In the genomic region with DNA sequence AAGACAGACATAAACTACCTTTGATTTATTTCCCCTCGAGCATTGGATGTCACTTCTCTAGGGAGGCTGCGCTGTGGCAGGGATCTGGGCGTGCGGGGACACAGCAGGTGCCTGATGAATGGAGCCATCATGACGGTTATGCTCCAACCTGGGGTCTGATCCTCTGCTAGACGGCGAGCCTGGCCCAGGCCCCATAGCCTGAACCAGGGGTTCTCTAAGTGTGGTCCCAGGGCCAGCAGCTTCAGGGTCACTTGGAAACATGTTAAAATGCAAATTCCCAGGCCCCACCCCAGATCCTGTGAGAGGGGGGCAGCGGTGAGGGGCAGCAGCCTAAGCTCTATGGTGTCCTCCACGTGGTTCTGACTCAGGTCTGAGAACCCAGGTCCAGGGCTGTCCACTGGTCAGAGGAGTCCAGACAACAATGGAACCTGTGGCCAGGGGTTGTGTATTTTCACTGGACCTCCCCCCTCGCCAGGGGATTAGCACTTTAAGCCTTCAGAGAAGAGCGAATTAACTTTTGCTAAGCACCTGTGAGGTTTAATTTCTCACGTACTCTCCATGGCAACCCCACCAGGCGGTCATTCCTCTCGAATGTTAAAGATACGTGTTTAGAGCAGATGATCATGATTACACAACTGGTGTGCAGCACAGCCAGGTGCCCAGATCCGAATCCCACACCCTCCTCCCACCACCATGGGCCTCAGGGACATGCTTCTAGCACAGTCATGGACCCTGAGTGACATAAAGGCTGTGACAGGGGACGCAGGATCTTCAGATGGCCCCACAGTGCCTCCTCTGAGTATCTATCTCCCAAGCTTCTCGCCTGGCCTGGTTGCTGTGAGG, we compare ENCODE assay signal across 25 cellular contexts. TPM values are rescaled to one million over a fixed set of nuclear protein-coding genes. Genes with fewer than 3 reads are reported as not detected.
DNase-seq lines count a peak whose midpoint lies in the region; ATAC-seq and TF ChIP-seq lines count a peak whose summit lies in the region.
"Had no signal": no experiment of that assay in that cellular context is flagged by ENCODE, and none has a peak within 500 bp of the region (broad histone marks: within the 10 kb centered on the region; RNA-seq: fewer than 3 reads in every experiment).

No MANE protein-coding gene starts in this region.

- intact Hi-C loops in body of pancreas (cut with DNase I) (no loop called here), heart right ventricle (cut with DNase I) (no loop called here)

- no peak overlapping the region for H3K4me3 ChIP-seq in body of pancreas
- no peak overlapping the region for H3K4me3 ChIP-seq in osteoblast (ENCODE audit: insufficient read depth, low read length)
- no peak overlapping the region for H3K4me3 ChIP-seq in heart right ventricle
- H3K4me3 ChIP-seq: heart left ventricle, psoas muscle, thyroid gland had no signal

- H2AFZ ChIP-seq in osteoblast (ENCODE audit: low read length), result no peak overlapping the region

- H3K27ac ChIP-seq in body of pancreas (peak overlapping the region; percentile 77 to 88 (median 84)), osteoblast (ENCODE audit: low read depth, low read length) (no peak overlapping the region), heart right ventricle (no peak overlapping the region)
- H3K27ac ChIP-seq: heart left ventricle, psoas muscle, thyroid gland had no signal

- ATAC-seq in body of pancreas (no peak), heart right ventricle (no peak)
- ATAC-seq: activated CD4-positive, CD25-positive, alpha-beta regulatory T cell treated with anti-CD3 and anti-CD28 coated beads, Interleukin-2, amount 50 U/mL, for 24 hours; activated T-cell treated with anti-CD3 and anti-CD28 coated beads, Interleukin-2, amount 50 U/mL, for 4 hours; HCT116; heart left ventricle; left ventricle myocardium superior; psoas muscle had no signal

- no peaks in the 10 kb centered on the region for H4K20me1 ChIP-seq in osteoblast (ENCODE audit: insufficient read depth, low read length)

- 67 to 76% methylated on average over 13 to 18 of the region's 18 CpGs for WGBS in body of pancreas, 2 donors
- WGBS in heart right ventricle, 2 donors, result 88 to 89% methylated on average over 18 of the region's 18 CpGs

- TF ChIP-seq POLR2A in body of pancreas (IDR thresholded peaks at IDR 0.05), result no peak

- no peaks in the 10 kb centered on the region for H3K79me2 ChIP-seq in osteoblast (ENCODE audit: insufficient read depth, low read length)

- H3K4me1 ChIP-seq in body of pancreas, result peaks cover 56% of the 10 kb centered on the region
- no peaks in the 10 kb centered on the region for H3K4me1 ChIP-seq in osteoblast (ENCODE audit: insufficient read depth, low read length)
- peaks cover 0 to 7% (median 0%) of the 10 kb centered on the region in 9 donors for H3K4me1 ChIP-seq in heart right ventricle
- H3K4me1 ChIP-seq: psoas muscle had no signal

- H3K36me3 ChIP-seq in body of pancreas (replicated peaks in 1 of 2; ENCODE audit: insufficient read depth in 1 of 2, low read depth in 2 of 2), result no peaks in the 10 kb centered on the region
- H3K36me3 ChIP-seq in osteoblast (ENCODE audit: insufficient read depth, low read length), result no peaks in the 10 kb centered on the region
- no peaks in the 10 kb centered on the region for H3K36me3 ChIP-seq in heart right ventricle
- H3K36me3 ChIP-seq: heart left ventricle, thyroid gland had no signal

- H3K9me3 ChIP-seq in body of pancreas (no peaks in the 10 kb centered on the region), osteoblast (ENCODE audit: low read depth, low read length) (no peaks in the 10 kb centered on the region), heart right ventricle (no peaks in the 10 kb centered on the region)
- H3K9me3 ChIP-seq: heart left ventricle, psoas muscle, thyroid gland had no signal

- H3K4me2 ChIP-seq in osteoblast (ENCODE audit: insufficient read depth, low read length), result no peak overlapping the region

- DNase-seq in NCI-H146 (lab: John Stamatoyannopoulos, UW) (peak; percentile 22), NCI-H146 treated with DMSO at 0.1 percent for 48 hours (lab: John Stamatoyannopoulos, UW; ENCODE audit: unreplicated experiment) (no peak), NCI-H524 (lab: John Stamatoyannopoulos, UW) (peak; percentile 87 to 94), body of pancreas (no peak), osteoblast (ENCODE audit: insufficient read length, low spot score, missing footprints) (peak; percentile 84), activated gamma-delta T cell (lab: John Stamatoyannopoulos, UW) (no peak), heart right ventricle (no peak), T1000 (lab: John Stamatoyannopoulos, UW) (no peak)
- DNase-seq: 8988T; activated naive CD4-positive, alpha-beta T cell treated with anti-CD3 and anti-CD28 coated beads, Interleukin-2, amount 10 ng/mL, durations not matched to agents 7 days and 5 days; activated T-cell treated with anti-CD3 and anti-CD28 coated beads, Interleukin-2, amount 50 U/mL, for 4 hours; AML-193; central memory CD4-positive, alpha-beta T cell; DMS79 treated with DMSO at 0.1 percent for 48 hours; left ventricle myocardium superior; MM.1S; NCI-H1436 treated with DMSO at 0.1 percent for 48 hours; NCI-H2171; stimulated activated CD4-positive, alpha-beta T cell treated with anti-CD3 and anti-CD28 coated beads, Interleukin-4, amount 100 ng/mL, for 24 hours; thyroid gland had no signal

- no peaks in the 10 kb centered on the region for H3K27me3 ChIP-seq in body of pancreas
- peaks cover 15% of the 10 kb centered on the region for H3K27me3 ChIP-seq in osteoblast (ENCODE audit: insufficient read depth, low read length)
- H3K27me3 ChIP-seq in heart right ventricle, result peaks cover 11 to 69% (median 59%) of the 10 kb centered on the region in 7 donors
- H3K27me3 ChIP-seq: thyroid gland had no signal

- no peak for TF ChIP-seq CTCF in body of pancreas (IDR thresholded peaks at IDR 0.05)
- no peak for TF ChIP-seq CTCF in osteoblast (IDR thresholded peaks at IDR 0.05; ENCODE audit: extremely low read depth, low read depth, low read length)
- no peak for TF ChIP-seq CTCF in heart right ventricle (IDR thresholded peaks at IDR 0.05)

RNA-seq across cellular contexts. Expression of a gene that starts 1.6 kb away (rescaled TPM):
- total RNA-seq in body of pancreas, result 10 to 100 TPM; 28.8 to 39.9 TPM
- 3.6 and 7.7 TPM in 2 replicates for total RNA-seq in osteoblast
- 1 to 10 TPM; 2.5 to 6.5 (median 3.9) TPM for total RNA-seq in heart right ventricle
- polyA plus RNA-seq in heart right ventricle, result 1 to 10 TPM in 1 of 2 donors, under 1 TPM in 1; 0.67 to 3.2 TPM
- total RNA-seq: endothelial cell of umbilical vein had no signal
- polyA plus RNA-seq: endothelial cell of umbilical vein had no signal

Comparison
In these comparisons a context has a peak if more than half of its experiments do, and no peak if none do; other contexts are left out.
1. DNase-seq: peak in NCI-H146 (single experiment), NCI-H524 (2 of 2) and osteoblast (single experiment); none in NCI-H146 treated with DMSO at 0.1 percent for 48 hours (single experiment), body of pancreas (0 of 4), activated gamma-delta T cell (single experiment), heart right ventricle (0 of 2) and T1000 (single experiment).
2. H3K27ac ChIP-seq: peak in body of pancreas (4 of 4); none in osteoblast (single experiment) and heart right ventricle (0 of 10).